In genomic region chr1:18010945-18011344, GRCh38 we compare ENCODE assay signal across 17 cellular contexts.
A peak's percentile ranks its signal among the peaks of the same experiment; 100 is the strongest.
DNase-seq lines count a peak whose midpoint lies in the region; ATAC-seq, FAIRE-seq and TF ChIP-seq lines count a peak whose summit lies in the region.
"Had no signal": no experiment of that assay in that cellular context is flagged by ENCODE, and none has a peak within 500 bp of the region (broad histone marks: within the 10 kb centered on the region; RNA-seq: fewer than 3 reads in every experiment).

No MANE protein-coding gene starts in this region.

- H3K9me3 ChIP-seq in liver (ENCODE audit: control insufficient read depth in 4 of 4, low read length in 3 of 4) = no peaks in the 10 kb centered on the region

- H3K27me3 Mint-ChIP-seq in GM23338 (ENCODE audit: insufficient read depth, low read depth, poor library complexity) = peaks cover 15% of the 10 kb centered on the region

- H3K27ac Mint-ChIP-seq in GM23338 = no peak overlapping the region

- peaks cover 27% of the 10 kb centered on the region for H3K4me1 Mint-ChIP-seq in GM23338

- FAIRE-seq in RCC 7860 (lab: Jason Lieb, UNC) = no peak
- FAIRE-seq: GM19239 had no signal

- no peak for ATAC-seq in GM23338

- H3K4me1 ChIP-seq in GM23338 (ENCODE audit: insufficient read depth) = peaks cover 13% of the 10 kb centered on the region
- no peaks in the 10 kb centered on the region for H3K4me1 ChIP-seq in liver (ENCODE audit: control insufficient read depth in 4 of 4, insufficient read depth in 4 of 4, low read length in 3 of 4)

- H3K9ac ChIP-seq in liver (ENCODE audit: low read depth in 1 of 2, low read length in 2 of 2) = no peak overlapping the region

- no peaks in the 10 kb centered on the region for H3K79me2 ChIP-seq in GM23338 (replicated peaks; ENCODE audit: insufficient read depth)

- 60% methylated on average over 2 of the region's 2 CpGs for WGBS in liver

- H4K20me1 ChIP-seq in GM23338 (replicated peaks; ENCODE audit: insufficient read depth) = no peaks in the 10 kb centered on the region

- H3K27ac ChIP-seq in GM23338 (ENCODE audit: low read depth) = no peak overlapping the region
- H3K27ac ChIP-seq in liver (ENCODE audit: low read depth in 1 of 2, low read length in 2 of 2) = no peak overlapping the region

- H3K36me3 Mint-ChIP-seq in GM23338 (ENCODE audit: low read depth) = no peaks in the 10 kb centered on the region

- H3K4me3 Mint-ChIP-seq in GM23338 = no peak overlapping the region

- H3F3A ChIP-seq in GM23338 (replicated peaks; ENCODE audit: low read depth) = no peaks in the 10 kb centered on the region

- 0 out of 2 replicates have a peak, but pooled peaks cover 2% of the 10 kb centered on the region for H3K9me2 ChIP-seq in GM23338 (ENCODE audit: insufficient read depth)

- no peaks in the 10 kb centered on the region; the same call in 1 of the 3 replicates for H3K9me3 Mint-ChIP-seq in GM23338

- H2AFZ ChIP-seq in GM23338 = no peak overlapping the region

- DNase-seq in Caki2 (ENCODE audit: low read depth) (peak; percentile 22), GM23338 (ENCODE audit: low spot score) (peak; percentile 41), astrocyte of the hippocampus (ENCODE audit: low read depth, low spot score) (peak; percentile 21), RCC 7860 (ENCODE audit: low spot score) (no peak), SHP77 treated with DMSO at 0.1 percent for 48 hours (lab: John Stamatoyannopoulos, UW) (no peak), NCI-H2196 (lab: John Stamatoyannopoulos, UW; ENCODE audit: unreplicated experiment) (no peak)
- DNase-seq: DMS 273 treated with DMSO at 0.1 percent for 48 hours; GDM1; GOT3; MG63; NCI-H1105; NCI-H2081 treated with DMSO at 0.1 percent for 48 hours; NCI-H748 treated with DMSO at 0.1 percent for 48 hours; NK-92 treated with Interleukin-12 subunit alpha and Interleukin-12 subunit beta, amount 100 ng/mL, for 24 hours; Right ventricle myocardium superior had no signal

- H3K27me3 ChIP-seq in GM23338 (ENCODE audit: insufficient read depth) (no peaks in the 10 kb centered on the region), liver (ENCODE audit: control insufficient read depth in 4 of 4, insufficient read depth in 4 of 4, low read length in 3 of 4) (peaks cover 0 to 3% (median under 1%) of the 10 kb centered on the region in 4 donors)

- TF ChIP-seq RAD21 in liver (IDR thresholded peaks at IDR 0.05) = no peak

- H3K4me2 ChIP-seq in GM23338 = no peak overlapping the region

- in situ Hi-C loops in Caki2 (cut with HindIII; ENCODE audit: low pct_unique_long_range_greater_than_20kb, low sequenced_read_pairs) = no loop called here

- no peak for TF ChIP-seq CTCF in GM23338 (conservative IDR thresholded peaks at IDR 0.05; ENCODE audit: low read depth in 2 of 2)
- no peak for TF ChIP-seq CTCF in liver (IDR thresholded peaks at IDR 0.05; ENCODE audit: low read depth, low read length, missing input control)

- H3K36me3 ChIP-seq in GM23338 (ENCODE audit: insufficient read depth) = no peaks in the 10 kb centered on the region
- H3K36me3 ChIP-seq in liver (ENCODE audit: control insufficient read depth in 4 of 4, insufficient read depth in 3 of 4, low read depth in 1 of 4, low read length in 3 of 4) = no peaks in the 10 kb centered on the region
- H3K36me3 ChIP-seq: MG63 had no signal

- H3K4me3 ChIP-seq in GM23338 = no peak overlapping the region
- no peak overlapping the region for H3K4me3 ChIP-seq in liver (ENCODE audit: low read depth in 1 of 3, low read length in 3 of 3)
- H3K4me3 ChIP-seq: MG63 had no signal

TF ChIP-seq in GM23338, 12 proteins besides CTCF, POLR2A, EP300 and RAD21:
- TF ChIP-seq CREB1 (CRISPR knock-in tag; IDR thresholded peaks at IDR 0.05; ENCODE audit: low read depth) = no peak
- TF ChIP-seq REST (IDR thresholded peaks at IDR 0.05; ENCODE audit: unreplicated experiment) = peak; percentile 68
TF ChIP-seq in GM23338: peak in this region for 1.

TF ChIP-seq in liver, 16 proteins besides CTCF, POLR2A, EP300 and RAD21:
- TF ChIP-seq YY1 (IDR thresholded peaks at IDR 0.05) (no peak), REST (IDR thresholded peaks at IDR 0.05) (peak; percentile 95)

Comparison
In these comparisons a context has a peak if more than half of its experiments do, and no peak if none do; other contexts are left out.
1. DNase-seq: peak in Caki2 (single experiment), GM23338 (single experiment) and astrocyte of the hippocampus (single experiment); none in RCC 7860 (single experiment), SHP77 treated with DMSO at 0.1 percent for 48 hours (single experiment) and NCI-H2196 (single experiment).